In the genomic region with DNA sequence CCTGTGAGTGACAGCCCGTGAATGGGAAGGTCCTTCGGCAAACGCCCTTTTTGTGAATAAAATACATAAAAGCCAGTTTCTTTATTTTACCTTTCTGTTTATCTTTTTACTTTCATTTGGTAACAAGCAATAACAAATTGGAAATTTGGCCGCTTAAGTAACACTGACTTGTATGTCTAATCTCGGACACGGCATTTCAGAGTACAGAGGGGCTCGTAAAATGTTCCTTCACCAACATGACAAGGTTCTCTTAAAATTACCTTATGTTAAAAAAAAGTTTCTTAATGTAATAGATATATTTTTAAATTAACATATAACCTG, we compare ENCODE assay signal across 8 cellular contexts. TPM values are rescaled to one million over a fixed set of nuclear protein-coding genes. Genes with fewer than 3 reads are reported as not detected.
A peak's percentile ranks its signal among the peaks of the same experiment; 100 is the strongest.
DNase-seq lines count a peak whose midpoint lies in the region; ATAC-seq and TF ChIP-seq lines count a peak whose summit lies in the region.

No MANE protein-coding gene starts in this region.

- DNase-seq in foreskin keratinocyte, result no peak
- DNase-seq in smooth muscle cell (lab: John Stamatoyannopoulos, UW; ENCODE audit: unreplicated experiment), result no peak
- DNase-seq in NCI-H510A (lab: John Stamatoyannopoulos, UW), result no peak
- DNase-seq in SK-N-DZ (ENCODE audit: low spot score), result no peak

- H3K4me3 ChIP-seq in SU-DHL-6 (ENCODE audit: insufficient read depth, low read length, poor library complexity, severe bottlenecking) (peak overlapping the region; percentile 74), smooth muscle cell (peak overlapping the region; percentile 87)

- H3K27me3 ChIP-seq in SU-DHL-6 (ENCODE audit: low read length), result no peaks in the 10 kb centered on the region
- no peaks in the 10 kb centered on the region for H3K27me3 ChIP-seq in foreskin keratinocyte
- H3K27me3 ChIP-seq in smooth muscle cell (ENCODE audit: low read depth), result no peaks in the 10 kb centered on the region

- peaks cover 7% of the 10 kb centered on the region; the same call in 1 of the 2 replicates for H3K9me3 ChIP-seq in SU-DHL-6 (ENCODE audit: insufficient read depth, low read length)
- peaks cover 8% of the 10 kb centered on the region for H3K9me3 ChIP-seq in smooth muscle cell (replicated peaks; ENCODE audit: low read depth)

- H2AFZ ChIP-seq in SU-DHL-6 (ENCODE audit: low read depth, low read length, severe bottlenecking) (peak overlapping the region; percentile 44), smooth muscle cell (ENCODE audit: low read depth) (peak overlapping the region; percentile 82)

- peak overlapping the region; percentile 88 for H3K9ac ChIP-seq in SU-DHL-6 (ENCODE audit: low read length)
- H3K9ac ChIP-seq in smooth muscle cell (ENCODE audit: low read depth), result peak overlapping the region; percentile 70

- H3K79me2 ChIP-seq in SU-DHL-6 (ENCODE audit: insufficient read depth, low read length) (peaks cover 6% of the 10 kb centered on the region; the same call in 1 of the 2 replicates), smooth muscle cell (ENCODE audit: low read depth) (no peaks in the 10 kb centered on the region)

- TF ChIP-seq CTCF in SU-DHL-6 (IDR thresholded peaks at IDR 0.05; ENCODE audit: insufficient read depth, low read length, poor library complexity, severe bottlenecking) (no peak), foreskin keratinocyte (conservative IDR thresholded peaks at IDR 0.05) (no peak), smooth muscle cell (IDR thresholded peaks at IDR 0.05; ENCODE audit: borderline replicate concordance, insufficient read depth, poor library complexity, severe bottlenecking) (no peak)

- H3K9me2 ChIP-seq in SU-DHL-6 (replicated peaks; ENCODE audit: insufficient read depth, low read length), result no peaks in the 10 kb centered on the region

- H3K27ac ChIP-seq in SU-DHL-6 (ENCODE audit: low read depth, low read length) (peak overlapping the region; percentile 83), foreskin keratinocyte (peak overlapping the region; percentile 81), smooth muscle cell (ENCODE audit: low read depth) (peak overlapping the region; percentile 21)

- ATAC-seq in GM21723 (IDR thresholded peaks at IDR 0.05; ENCODE audit: unreplicated experiment), result peak; percentile 1
- ATAC-seq in foreskin keratinocyte, result no peak
- ATAC-seq in GM21526 (IDR thresholded peaks at IDR 0.05; ENCODE audit: low FRiP score, unreplicated experiment), result no peak
- no peak for ATAC-seq in HG03108 (IDR thresholded peaks at IDR 0.05; ENCODE audit: unreplicated experiment)

- H4K20me1 ChIP-seq in SU-DHL-6 (ENCODE audit: low read depth, low read length), result no peaks in the 10 kb centered on the region
- H4K20me1 ChIP-seq in smooth muscle cell (ENCODE audit: low read depth), result no peaks in the 10 kb centered on the region

- H3K36me3 ChIP-seq in SU-DHL-6 (ENCODE audit: low read length) (peaks cover 9% of the 10 kb centered on the region), smooth muscle cell (ENCODE audit: low read depth) (no peaks in the 10 kb centered on the region)

- WGBS in smooth muscle cell (ENCODE audit: low lambda C conversion rate), result 27% methylated on average over 7 of the region's 7 CpGs

- H3K4me1 ChIP-seq in foreskin keratinocyte (peaks cover 19% of the 10 kb centered on the region), smooth muscle cell (ENCODE audit: low read depth) (peaks cover 23% of the 10 kb centered on the region)

- peaks cover 8% of the 10 kb centered on the region for H3F3A ChIP-seq in SU-DHL-6 (ENCODE audit: insufficient read depth)
- H3F3A ChIP-seq in smooth muscle cell (ENCODE audit: low read depth), result no peaks in the 10 kb centered on the region

- H3K4me2 ChIP-seq in SU-DHL-6 (ENCODE audit: low read depth, low read length, poor library complexity, severe bottlenecking) (peak overlapping the region; percentile 100), smooth muscle cell (peak overlapping the region; percentile 92)

RNA-seq across cellular contexts. Expression of a gene that starts 0.6 kb away (rescaled TPM):
- total RNA-seq in foreskin keratinocyte (4.4 and 5.6 TPM in 2 replicates), smooth muscle cell (1.4 and 6.0 TPM in 2 replicates)
- polyA plus RNA-seq in foreskin keratinocyte (2.1 and 2.2 TPM in 2 replicates), smooth muscle cell (2.6 and 5.0 TPM in 2 replicates)
- polyA plus RNA-seq in SK-N-DZ (2014; cell fraction: cytosol; rRNA removed), result 5.9 and 9.6 TPM in 2 replicates
- polyA plus RNA-seq in SK-N-DZ (2014; cell fraction: nucleus; rRNA removed), result 4.7 and 9.8 TPM in 2 replicates

Comparison
In these comparisons a context has a peak if more than half of its experiments do, and no peak if none do; other contexts are left out.
1. H3K27ac ChIP-seq: peak in every context shown above with its lines; median percentile 83 in SU-DHL-6; 81 in foreskin keratinocyte; 21 in smooth muscle cell.